Comparison of ENCODE assay signal across 29 cellular contexts in genomic region chr1:54962612-54963395, GRCh38. TPM values are rescaled to one million over a fixed set of nuclear protein-coding genes. Genes with fewer than 3 reads are reported as not detected.
A peak's percentile ranks its signal among the peaks of the same experiment; 100 is the strongest.
DNase-seq lines count a peak whose midpoint lies in the region; ATAC-seq, FAIRE-seq and TF ChIP-seq lines count a peak whose summit lies in the region.
"Had no signal": no experiment of that assay in that cellular context is flagged by ENCODE, and none has a peak within 500 bp of the region (broad histone marks: within the 10 kb centered on the region; RNA-seq: fewer than 3 reads in every experiment).

No MANE protein-coding gene starts in this region.

- H2AFZ ChIP-seq in H9 (ENCODE audit: low read length): no peak overlapping the region
- H2AFZ ChIP-seq in H1 (ENCODE audit: low read length): no peak overlapping the region

- H3K27ac ChIP-seq in H9 (ENCODE audit: insufficient read length, low read depth, low read length) (peak overlapping the region; percentile 89), H1 (ENCODE audit: low read depth, low read length) (peak overlapping the region; percentile 65)
- H3K27ac ChIP-seq: A549, KMS-11 had no signal

- TF ChIP-seq POLR2A in H1 (IDR thresholded peaks at IDR 0.05; ENCODE audit: control extremely low read depth in 1 of 2, low read depth in 2 of 2, low read length in 2 of 2): no peak

- H3K27ac Mint-ChIP-seq in H9: peak overlapping the region; percentile 59 to 96 (median 96)
- H3K27ac Mint-ChIP-seq in stimulated activated effector memory CD8-positive, alpha-beta T cell treated with anti-CD3 and anti-CD28 coated beads, Interleukin-12 subunit alpha, Interleukin-12 subunit beta, amount 100 ng/mL, for 72 hours: no peak overlapping the region
- H3K27ac Mint-ChIP-seq: T-cell had no signal

- no peak overlapping the region for H3K18ac ChIP-seq in H9 (ENCODE audit: insufficient read length, low read depth, low read length)
- H3K18ac ChIP-seq in H1 (ENCODE audit: extremely low read depth, low read length): peak overlapping the region; percentile 64

- peak in 1 of 2 experiments; percentile 66; a peak in 1 of 3 replicates for TF ChIP-seq EP300 in H1 (IDR thresholded peaks at IDR 0.05; ENCODE audit: borderline replicate concordance in 1 of 2, low read depth in 2 of 2, low read length in 2 of 2)

- H4K20me1 ChIP-seq in H9 (ENCODE audit: control insufficient read depth, insufficient read depth, insufficient read length) (no peaks in the 10 kb centered on the region), H1 (replicated peaks in 1 of 2; ENCODE audit: control insufficient read depth in 1 of 2, insufficient read depth in 2 of 2, low read length in 2 of 2) (no peaks in the 10 kb centered on the region)

- POLR2A ChIA-PET in H1 (lab: Charles Lee; ENCODE audit: partially characterized antibody): interaction anchor here (1.2 to 2.1 kb wide), 2 partner anchors 10 to 22 kb away, joined by 3 to 7 read pairs; no protein-coding TSS in a partner anchor

- H4K91ac ChIP-seq in H9 (ENCODE audit: insufficient read length, low read depth, low read length): no peak overlapping the region
- peak overlapping the region; percentile 22 for H4K91ac ChIP-seq in H1 (replicated peaks; ENCODE audit: insufficient read length, low read length)

- H3K4me3 ChIP-seq in NT2/D1 (ENCODE audit: insufficient read length, low read depth) (no peak overlapping the region), H1 (ENCODE audit: extremely low read depth in 1 of 4, insufficient read depth in 2 of 4, low read depth in 3 of 4, low read length in 4 of 4) (no peak overlapping the region)
- H3K4me3 ChIP-seq: A549 had no signal

- H3K36me3 ChIP-seq in NT2/D1 (ENCODE audit: insufficient read depth, insufficient read length, low read length) (no peaks in the 10 kb centered on the region), H1 (ENCODE audit: control insufficient read depth in 2 of 4, insufficient read depth in 4 of 4, low read length in 3 of 4) (peaks cover 0 to 5% (median 0%) of the 10 kb centered on the region in 4 experiments; a peak in 1 of 8 replicates)

- H2BK15ac ChIP-seq in H9 (ENCODE audit: low read depth, low read length): no peak overlapping the region
- H2BK15ac ChIP-seq in H1 (ENCODE audit: low read length): no peak overlapping the region

- H3K36me3 Mint-ChIP-seq in H9 (ENCODE audit: insufficient read depth in 1 of 3, low read depth in 3 of 3): peaks cover 14 to 25% (median 18%) of the 10 kb centered on the region in 3 experiments
- no peaks in the 10 kb centered on the region for H3K36me3 Mint-ChIP-seq in stimulated activated effector memory CD8-positive, alpha-beta T cell treated with anti-CD3 and anti-CD28 coated beads, Interleukin-12 subunit alpha, Interleukin-12 subunit beta, amount 100 ng/mL, for 72 hours
- H3K36me3 Mint-ChIP-seq: CD4-positive, alpha-beta memory T cell; T-cell had no signal

- H3K23me2 ChIP-seq in H9 (ENCODE audit: insufficient read length, low read depth, low read length, poor library complexity, severe bottlenecking): no peaks in the 10 kb centered on the region
- no peaks in the 10 kb centered on the region for H3K23me2 ChIP-seq in H1 (ENCODE audit: low read depth, low read length)

- H3K4me1 Mint-ChIP-seq in H9: peaks cover 31 to 43% of the 10 kb centered on the region in 2 experiments
- peaks cover 12% of the 10 kb centered on the region for H3K4me1 Mint-ChIP-seq in stimulated activated effector memory CD8-positive, alpha-beta T cell treated with anti-CD3 and anti-CD28 coated beads, Interleukin-12 subunit alpha, Interleukin-12 subunit beta, amount 100 ng/mL, for 72 hours

- TF ChIP-seq RAD21 in H1 (IDR thresholded peaks at IDR 0.05 in 1 of 2, conservative IDR thresholded peaks at IDR 0.05 in 1 of 2; ENCODE audit: low read depth in 2 of 2, low read length in 2 of 2): no peak

- H2BK5ac ChIP-seq in H9 (ENCODE audit: insufficient read length, low read length): peak overlapping the region; percentile 64
- H2BK5ac ChIP-seq in H1 (ENCODE audit: low read depth, low read length): peak overlapping the region; percentile 95; the same call in 1 of the 2 replicates

- H3K27me3 Mint-ChIP-seq in H9 (ENCODE audit: low read depth): peaks cover 6% of the 10 kb centered on the region; the same call in 1 of the 2 replicates

- FAIRE-seq in H1 (lab: Jason Lieb, UNC): peak; percentile 42
- FAIRE-seq: A549, GM12892 had no signal

- TF ChIP-seq CTCF in H9 (conservative IDR thresholded peaks at IDR 0.05) (no peak), H1 (IDR thresholded peaks at IDR 0.05; ENCODE audit: control extremely low read depth in 1 of 3, insufficient read depth in 1 of 3, low read depth in 1 of 3, low read length in 3 of 3) (no peak)

- H3K23ac ChIP-seq in H9 (ENCODE audit: insufficient read length, low read depth, low read length) (no peak overlapping the region), H1 (ENCODE audit: insufficient read length) (no peak overlapping the region)

- H3K4ac ChIP-seq in H9 (ENCODE audit: low read depth, low read length) (no peak overlapping the region), H1 (replicated peaks; ENCODE audit: insufficient read length, low read depth, low read length) (no peak overlapping the region)

- H3K9me3 Mint-ChIP-seq in H9: peaks cover 24 to 25% of the 10 kb centered on the region in 2 experiments
- peaks cover 2% of the 10 kb centered on the region for H3K9me3 Mint-ChIP-seq in stimulated activated effector memory CD8-positive, alpha-beta T cell treated with anti-CD3 and anti-CD28 coated beads, Interleukin-12 subunit alpha, Interleukin-12 subunit beta, amount 100 ng/mL, for 72 hours

- CTCF ChIA-PET in H1 (lab: Charles Lee; ENCODE audit: partially characterized antibody): interaction anchor here (0.6 to 9.0 kb wide), 9 partner anchors 9 to 72 kb away, joined by 3 to 49 read pairs (median 5); no protein-coding TSS in a partner anchor

- no peak overlapping the region for H2BK20ac ChIP-seq in H9 (ENCODE audit: low read depth, low read length, poor library complexity, severe bottlenecking)
- 0 out of 2 replicates have a peak overlapping the region, but pooled peaks have one; percentile 75 for H2BK20ac ChIP-seq in H1 (ENCODE audit: low read length)

- WGBS in H9 (ENCODE audit: extremely low coverage, insufficient read length, low lambda C conversion rate): no CpG with 5 or more reads among the region's 4 CpGs
- WGBS in H1 (ENCODE audit: extremely low coverage in 1 of 2, insufficient coverage in 1 of 2, insufficient read length in 1 of 2, insufficient replicate concordance in 2 of 2, low coverage in 1 of 2, low lambda C conversion rate in 2 of 2, missing lambda C conversion rate in 1 of 2), 2 experiments: 30% methylated on average over 4 of the region's 4 CpGs; no CpG with 5 or more reads in 1 of the 2 experiments

- H3K9me3 ChIP-seq in H9 (ENCODE audit: control insufficient read depth, low read depth, low read length): peaks cover 20% of the 10 kb centered on the region
- peaks cover 33% of the 10 kb centered on the region for H3K9me3 ChIP-seq in NT2/D1 (ENCODE audit: insufficient read depth, low read length)
- H3K9me3 ChIP-seq in H1 (ENCODE audit: insufficient read depth in 2 of 2, low read depth in 1 of 2, low read length in 1 of 2): peaks cover under 1 to 10% of the 10 kb centered on the region in 2 experiments; a peak in 3 of 4 replicates
- H3K9me3 ChIP-seq: A549 had no signal

- H3K4me3 Mint-ChIP-seq in H9: no peak overlapping the region
- H3K4me3 Mint-ChIP-seq in stimulated activated effector memory CD8-positive, alpha-beta T cell treated with anti-CD3 and anti-CD28 coated beads, Interleukin-12 subunit alpha, Interleukin-12 subunit beta, amount 100 ng/mL, for 72 hours: no peak overlapping the region
- H3K4me3 Mint-ChIP-seq: CD4-positive, alpha-beta memory T cell; T-cell had no signal

- H2BK12ac ChIP-seq in H9 (ENCODE audit: insufficient read length, low read depth, low read length) (peak overlapping the region; percentile 97), H1 (ENCODE audit: low read depth, low read length) (peak overlapping the region; percentile 91; the same call in 1 of the 2 replicates)

- no peak overlapping the region for H3T11ph ChIP-seq in H9 (ENCODE audit: low read length)

- DNase-seq in H9: no peak
- DNase-seq in NT2/D1 (ENCODE audit: low read depth, low spot score): peak; percentile 66
- DNase-seq in H1 (ENCODE audit: low read depth in 1 of 2, low spot score in 2 of 2): no peak
- DNase-seq in stimulated activated effector memory CD8-positive, alpha-beta T cell treated with anti-CD3 and anti-CD28 coated beads, Interleukin-12 subunit alpha, Interleukin-12 subunit beta, amount 100 ng/mL, for 72 hours (ENCODE audit: low spot score in 2 of 2): no peak
- DNase-seq in effector CD8-positive, alpha-beta T cell (lab: John Stamatoyannopoulos, UW): no peak
- no peak for DNase-seq in activated naive CD4-positive, alpha-beta T cell treated with anti-CD3 and anti-CD28 coated beads, Interleukin-2, amount 50 U/mL, for 16 hours
- DNase-seq in dedifferentiated amniotic fluid mesenchymal stem cell (ENCODE audit: extremely low spot score): no peak
- DNase-seq: C1 segment of cervical spinal cord; CD4-positive, alpha-beta memory T cell; DMS 273 treated with DMSO at 0.1 percent for 48 hours; DMS79; EL; GDM1; GOT3; IMR-90; NCI-H1048; NCI-H1694; NCI-H2029 treated with DMSO at 0.1 percent for 48 hours; NCI-H446 treated with DMSO at 0.1 percent for 48 hours; NCI-H526 treated with DMSO at 0.1 percent for 48 hours; Right ventricle myocardium superior; RPMI8226; T-cell had no signal

- ATAC-seq in stimulated activated effector memory CD8-positive, alpha-beta T cell treated with anti-CD3 and anti-CD28 coated beads, Interleukin-12 subunit alpha, Interleukin-12 subunit beta, amount 100 ng/mL, for 72 hours: peak; percentile 67
- ATAC-seq: A549, HCT116, T-cell had no signal

- H3K56ac ChIP-seq in H9 (ENCODE audit: insufficient read length, low read depth, low read length): no peak overlapping the region
- no peak overlapping the region for H3K56ac ChIP-seq in H1 (replicated peaks; ENCODE audit: insufficient read length, low read depth, low read length)

- H4K8ac ChIP-seq in H9 (replicated peaks; ENCODE audit: insufficient read length, low read depth, low read length) (no peak overlapping the region), H1 (ENCODE audit: extremely low read depth, insufficient read depth, low read length) (no peak overlapping the region)

- peak overlapping the region; percentile 25 for H3K4me2 ChIP-seq in H9 (ENCODE audit: insufficient read depth, insufficient read length, low read length)
- H3K4me2 ChIP-seq in H1 (ENCODE audit: insufficient read depth in 1 of 2, low read depth in 2 of 2, low read length in 2 of 2): no peak overlapping the region; a peak in 1 of 4 replicates
- H3K4me2 ChIP-seq: A549, KMS-11 had no signal

- no peaks in the 10 kb centered on the region for H3K79me1 ChIP-seq in H9 (ENCODE audit: insufficient read depth, low read depth, low read length, poor library complexity, severe bottlenecking)
- no peaks in the 10 kb centered on the region for H3K79me1 ChIP-seq in H1 (ENCODE audit: low read depth, low read length)

- H2AK5ac ChIP-seq in H9 (ENCODE audit: insufficient read length, low read length) (no peak overlapping the region), H1 (ENCODE audit: low read depth, low read length) (peak overlapping the region; percentile 97)

- peaks cover 11% of the 10 kb centered on the region; the same call in 1 of the 2 replicates for H3K4me1 ChIP-seq in H9 (ENCODE audit: insufficient read depth, low read length)
- no peaks in the 10 kb centered on the region for H3K4me1 ChIP-seq in NT2/D1 (ENCODE audit: insufficient read depth, insufficient read length)
- H3K4me1 ChIP-seq in H1 (replicated peaks in 1 of 4; ENCODE audit: control insufficient read depth in 3 of 4, insufficient read depth in 4 of 4, low read length in 3 of 4): peaks cover 0 to 14% (median 11%) of the 10 kb centered on the region in 4 experiments; a peak in 5 of 7 replicates
- H3K4me1 ChIP-seq: A549 had no signal

- H3K9ac ChIP-seq in H9 (ENCODE audit: extremely low read depth, insufficient read length, low read length) (no peak overlapping the region), NT2/D1 (ENCODE audit: insufficient read length, low read depth) (no peak overlapping the region), H1 (replicated peaks in 1 of 4; ENCODE audit: extremely low read depth in 1 of 4, low read depth in 3 of 4, low read length in 3 of 4) (no peak overlapping the region)
- H3K9ac ChIP-seq: KMS-11 had no signal

- H4K5ac ChIP-seq in H9 (ENCODE audit: insufficient read length, low read depth, low read length) (no peak overlapping the region), H1 (ENCODE audit: insufficient read length, low read depth, low read length) (no peak overlapping the region)

- H3K79me2 ChIP-seq in H9 (ENCODE audit: insufficient read depth, low read length): no peaks in the 10 kb centered on the region
- H3K79me2 ChIP-seq in H1 (ENCODE audit: control insufficient read depth in 1 of 2, insufficient read depth in 2 of 2, low read length in 2 of 2): no peaks in the 10 kb centered on the region

- H2BK120ac ChIP-seq in H9 (ENCODE audit: low read depth, low read length, poor library complexity, severe bottlenecking) (peak overlapping the region; percentile 48), H1 (replicated peaks; ENCODE audit: low read depth, low read length) (no peak overlapping the region)

- H3K27me3 ChIP-seq in H9 (ENCODE audit: insufficient read depth, low read length) (no peaks in the 10 kb centered on the region), NT2/D1 (ENCODE audit: insufficient read depth, insufficient read length) (no peaks in the 10 kb centered on the region), H1 (replicated peaks in 1 of 4; ENCODE audit: control insufficient read depth in 3 of 4, extremely low read depth in 1 of 4, insufficient read depth in 3 of 4, low read length in 3 of 4) (no peaks in the 10 kb centered on the region)

- peak overlapping the region; percentile 75 for H3K14ac ChIP-seq in H9 (ENCODE audit: insufficient read depth, low read length)
- no peak overlapping the region for H3K14ac ChIP-seq in H1 (ENCODE audit: insufficient read length)

RNA-seq across cellular contexts. Expression of gene TMEM61, which starts 17.6 kb away (rescaled TPM):
- 0.61 and 1.0 TPM in 2 replicates for total RNA-seq in H9 (2021)
- total RNA-seq in H1 (2021; fragmentation: NEBNext Ultra II Directional; extraction: Animal tissue kit (Norgen Biotek cat#: 25700)): 0.50 and 0.54 TPM in 2 replicates
- polyA plus RNA-seq in H1 (2011; rRNA removed): 1.4 and 2.0 TPM in 2 replicates
- 0.88 TPM for polyA plus RNA-seq in H1 (2011; cell fraction: cytosol; rRNA removed)
- 1.2 TPM for polyA plus RNA-seq in H1 (2011; cell fraction: nucleus; rRNA removed)
- polyA plus RNA-seq in H1 (2012, experiment 1 of 2): 0.25 to 0.92 TPM (median 0.80 TPM) in 3 of 4 replicates, not detected in the other
- 1.0 TPM for polyA plus RNA-seq in H1 (2012, experiment 2 of 2)
- polyA plus RNA-seq in H1 (2013, experiment 1 of 2): 1.4 TPM
- 0.94 TPM for polyA plus RNA-seq in H1 (2013, experiment 2 of 2)
- 0.35 TPM in 1 of 2 replicates, not detected in the other for polyA minus RNA-seq in H1 (2011; rRNA and poly(A)+ RNA removed)
- polyA minus RNA-seq in H1 (2011; cell fraction: cytosol; rRNA and poly(A)+ RNA removed): not detected
- not detected for polyA minus RNA-seq in H1 (2011; cell fraction: nucleus; rRNA and poly(A)+ RNA removed)
- total RNA-seq: CD4-positive, alpha-beta memory T cell; HT1080; IMR-90; SK-MEL-5; T-cell had no signal
- polyA plus RNA-seq: CD4-positive, alpha-beta memory T cell; IMR-90 had no signal

RNA-seq across cellular contexts. Expression of gene BSND, which starts 35.9 kb away (rescaled TPM):
- 0.17 and 0.35 TPM in 2 replicates for total RNA-seq in H9 (2021)
- total RNA-seq in H1 (2021; fragmentation: NEBNext Ultra II Directional; extraction: Animal tissue kit (Norgen Biotek cat#: 25700)): 0.40 and 0.43 TPM in 2 replicates
- 0.52 and 0.68 TPM in 2 replicates for polyA plus RNA-seq in H1 (2011; rRNA removed)
- polyA plus RNA-seq in H1 (2011; cell fraction: cytosol; rRNA removed): 0.67 TPM
- 1.0 TPM for polyA plus RNA-seq in H1 (2011; cell fraction: nucleus; rRNA removed)
- 0.37 to 0.74 TPM (median 0.55 TPM) in 4 replicates for polyA plus RNA-seq in H1 (2012, experiment 1 of 2)
- polyA plus RNA-seq in H1 (2012, experiment 2 of 2): 0.50 TPM
- polyA plus RNA-seq in H1 (2013, experiment 1 of 2): 0.26 TPM
- 0.26 TPM for polyA plus RNA-seq in H1 (2013, experiment 2 of 2)
- 0.39 and 0.54 TPM in 2 replicates for polyA minus RNA-seq in H1 (2011; rRNA and poly(A)+ RNA removed)
- not detected for polyA minus RNA-seq in H1 (2011; cell fraction: cytosol; rRNA and poly(A)+ RNA removed)
- polyA minus RNA-seq in H1 (2011; cell fraction: nucleus; rRNA and poly(A)+ RNA removed): 0.70 TPM
- total RNA-seq: CD4-positive, alpha-beta memory T cell; HT1080; IMR-90; Right ventricle myocardium superior; SK-MEL-5; T-cell had no signal
- polyA plus RNA-seq: A549; CD4-positive, alpha-beta memory T cell; IMR-90 had no signal
